ENCODE assay signal across 8 cellular contexts in genomic region chr4:152735302-152735917, GRCh38. TPM values are rescaled to one million over a fixed set of nuclear protein-coding genes. Genes with fewer than 3 reads are reported as not detected.
DNase-seq lines count a peak whose midpoint lies in the region; ATAC-seq and TF ChIP-seq lines count a peak whose summit lies in the region.

No MANE protein-coding gene starts in this region.

- peak; percentile 45 to 47 for TF ChIP-seq CTCF in Caco-2 (IDR thresholded peaks at IDR 0.05; ENCODE audit: insufficient read depth in 1 of 2, low read depth in 1 of 2, low read length in 1 of 2, severe bottlenecking in 1 of 2, unreplicated experiment in 1 of 2)
- TF ChIP-seq CTCF in HCT116 (IDR thresholded peaks at IDR 0.05 in 2 of 3, conservative IDR thresholded peaks at IDR 0.05 in 1 of 3; ENCODE audit: borderline replicate concordance in 1 of 3, insufficient read depth in 1 of 3, low read depth in 2 of 3, low read length in 2 of 3), result peak; percentile 44 to 70 (median 54); a peak in 5 of 6 replicates
- peak; percentile 39 to 80 (median 68) for TF ChIP-seq CTCF in Peyer's patch (IDR thresholded peaks at IDR 0.05)
- TF ChIP-seq CTCF in fibroblast of lung (conservative IDR thresholded peaks at IDR 0.05 in 1 of 2, IDR thresholded peaks at IDR 0.05 in 1 of 2; ENCODE audit: low read depth in 1 of 2, low read length in 2 of 2), result peak; percentile 22 to 54
- TF ChIP-seq CTCF in thyroid gland (IDR thresholded peaks at IDR 0.05), result peak in 3 of 6 experiments; percentile 51 to 58 (median 56)

- peak; percentile 78 for TF ChIP-seq RAD21 in HCT116 (IDR thresholded peaks at IDR 0.05; ENCODE audit: low read depth)

- H3K4me3 Mint-ChIP-seq in Caco-2 (ENCODE audit: unreplicated experiment), result no peak overlapping the region
- no peak overlapping the region for H3K4me3 Mint-ChIP-seq in activated naive CD4-positive, alpha-beta T cell treated with anti-CD3 and anti-CD28 coated beads, Interleukin-2, amount 10 ng/mL, durations not matched to agents 7 days and 5 days

- H3K79me2 ChIP-seq in HCT116 (ENCODE audit: insufficient read depth, low read length), result no peaks in the 10 kb centered on the region
- no peaks in the 10 kb centered on the region for H3K79me2 ChIP-seq in fibroblast of lung (ENCODE audit: control insufficient read depth, insufficient read depth, low read length)

- no peaks in the 10 kb centered on the region for H3K36me3 Mint-ChIP-seq in Caco-2 (ENCODE audit: insufficient read depth, unreplicated experiment)
- H3K36me3 Mint-ChIP-seq in activated naive CD4-positive, alpha-beta T cell treated with anti-CD3 and anti-CD28 coated beads, Interleukin-2, amount 10 ng/mL, durations not matched to agents 7 days and 5 days, result no peaks in the 10 kb centered on the region

- TF ChIP-seq POLR2A in HCT116 (IDR thresholded peaks at IDR 0.05; ENCODE audit: borderline replicate concordance, extremely low read depth, insufficient read depth, insufficient read length) (no peak), Peyer's patch (IDR thresholded peaks at IDR 0.05) (no peak), thyroid gland (IDR thresholded peaks at IDR 0.05) (no peak)

- H3K4me2 ChIP-seq in HCT116 (ENCODE audit: low read length), result no peak overlapping the region
- H3K4me2 ChIP-seq in fibroblast of lung (ENCODE audit: extremely low read depth, insufficient read depth, low read length), result no peak overlapping the region

- H3K4me3 ChIP-seq in Caco-2 (ENCODE audit: low read depth, low read length), result no peak overlapping the region
- H3K4me3 ChIP-seq in HCT116 (replicated peaks in 1 of 2; ENCODE audit: low read depth in 1 of 2, low read length in 2 of 2), result no peak overlapping the region
- H3K4me3 ChIP-seq in Peyer's patch, result no peak overlapping the region
- H3K4me3 ChIP-seq in fibroblast of lung (replicated peaks in 1 of 4; ENCODE audit: control extremely low read depth in 1 of 4, insufficient read depth in 1 of 4, low read depth in 3 of 4, low read length in 4 of 4), result no peak overlapping the region
- H3K4me3 ChIP-seq in thyroid gland (replicated peaks in 1 of 3), result no peak overlapping the region

- H3K36me3 ChIP-seq in Caco-2 (ENCODE audit: control insufficient read depth, insufficient read depth, low read length) (no peaks in the 10 kb centered on the region), HCT116 (ENCODE audit: control insufficient read depth in 1 of 2, insufficient read depth in 2 of 2, low read length in 2 of 2) (no peaks in the 10 kb centered on the region), Peyer's patch (no peaks in the 10 kb centered on the region), fibroblast of lung (ENCODE audit: control insufficient read depth, insufficient read depth, low read length) (no peaks in the 10 kb centered on the region), thyroid gland (no peaks in the 10 kb centered on the region)

- H3K9me2 ChIP-seq in HCT116 (ENCODE audit: insufficient read depth), result no peaks in the 10 kb centered on the region

- peak overlapping the region; percentile 72 for H2AFZ ChIP-seq in HCT116 (ENCODE audit: low read depth, low read length, poor library complexity, severe bottlenecking)
- H2AFZ ChIP-seq in fibroblast of lung (ENCODE audit: low read length), result no peak overlapping the region

- CTCF ChIA-PET in Caco-2 (lab: Charles Lee), result interaction anchor here (0.8 to 1.1 kb wide), 2 partner anchors 234 to 235 kb away, joined by 3 to 6 read pairs; no protein-coding TSS in a partner anchor
- CTCF ChIA-PET in HCT116 (lab: Charles Lee), result interaction anchor here (1.0 to 1.4 kb wide), 5 partner anchors 43 to 327 kb away, joined by 3 to 4 read pairs (median 3); no protein-coding TSS in a partner anchor
- CTCF ChIA-PET in activated naive CD4-positive, alpha-beta T cell treated with anti-CD3 and anti-CD28 coated beads, Interleukin-2, amount 10 ng/mL, durations not matched to agents 7 days and 5 days (lab: Charles Lee), result interaction anchor here (0.9 to 2.8 kb wide), 16 partner anchors 8 to 327 kb away, joined by 3 to 23 read pairs (median 3); no protein-coding TSS in a partner anchor

- H3K9me3 Mint-ChIP-seq in Caco-2 (ENCODE audit: unreplicated experiment), result no peaks in the 10 kb centered on the region
- no peaks in the 10 kb centered on the region for H3K9me3 Mint-ChIP-seq in activated naive CD4-positive, alpha-beta T cell treated with anti-CD3 and anti-CD28 coated beads, Interleukin-2, amount 10 ng/mL, durations not matched to agents 7 days and 5 days

- H3K27me3 Mint-ChIP-seq in Caco-2 (ENCODE audit: insufficient read depth, unreplicated experiment), result no peaks in the 10 kb centered on the region
- peaks cover 7% of the 10 kb centered on the region for H3K27me3 Mint-ChIP-seq in activated naive CD4-positive, alpha-beta T cell treated with anti-CD3 and anti-CD28 coated beads, Interleukin-2, amount 10 ng/mL, durations not matched to agents 7 days and 5 days

- H4K20me1 ChIP-seq in HCT116 (ENCODE audit: insufficient read depth) (no peaks in the 10 kb centered on the region), fibroblast of lung (ENCODE audit: control insufficient read depth, extremely low read depth, insufficient read depth, low read length) (no peaks in the 10 kb centered on the region)

- H3K9ac ChIP-seq in HCT116 (ENCODE audit: low read length) (no peak overlapping the region), fibroblast of lung (ENCODE audit: insufficient read depth, low read length) (no peak overlapping the region)

- DNase-seq in Caco-2 (no peak), HCT116 (ENCODE audit: low read depth, low spot score) (peak; percentile 12), Peyer's patch (no peak), fibroblast of lung (ENCODE audit: low read depth in 2 of 2) (peak; percentile 14 to 47), retina (peak; percentile 47), ecto neural progenitor cell (ENCODE audit: low spot score) (no peak), thyroid gland (no peak)
- no peak for DNase-seq in activated naive CD4-positive, alpha-beta T cell treated with anti-CD3 and anti-CD28 coated beads, Interleukin-2, amount 10 ng/mL, durations not matched to agents 7 days and 5 days

- peak; percentile 75 for ATAC-seq in HCT116

- BruUV-seq in Caco-2 (replicated peaks; lab: Mats Ljungman, UMichigan) (no TSS peak), HCT116 (replicated peaks; lab: Mats Ljungman, UMichigan) (no TSS peak)

- peaks cover 9% of the 10 kb centered on the region for H3K4me1 Mint-ChIP-seq in Caco-2 (ENCODE audit: low read depth, unreplicated experiment)
- H3K4me1 Mint-ChIP-seq in activated naive CD4-positive, alpha-beta T cell treated with anti-CD3 and anti-CD28 coated beads, Interleukin-2, amount 10 ng/mL, durations not matched to agents 7 days and 5 days, result no peaks in the 10 kb centered on the region

- intact Hi-C loops in Caco-2 (cut with micrococcal nuclease; ENCODE audit: unreplicated experiment) (loop anchor here (1.0 to 2.0 kb wide), 3 partner anchors 95 to 281 kb away; no protein-coding TSS in a partner anchor), HCT116 (cut with micrococcal nuclease) (loop anchor here (2.0 kb wide), 3 partner anchors 235 to 327 kb away; no protein-coding TSS in a partner anchor), thyroid gland (cut with DNase I) (no loop called here)

- H3K27ac ChIP-seq in HCT116 (ENCODE audit: low read depth, low read length) (no peak overlapping the region), Peyer's patch (no peak overlapping the region), fibroblast of lung (ENCODE audit: insufficient read depth, low read length) (no peak overlapping the region), thyroid gland (no peak overlapping the region)

- 0 out of 2 replicates have a peak, but pooled peaks cover 4% of the 10 kb centered on the region for H3K4me1 ChIP-seq in Caco-2
- no peaks in the 10 kb centered on the region for H3K4me1 ChIP-seq in HCT116 (ENCODE audit: control insufficient read depth in 1 of 2, insufficient read depth in 2 of 2, low read length in 2 of 2)
- peaks cover 0 to 9% (median 0%) of the 10 kb centered on the region in 4 donors for H3K4me1 ChIP-seq in Peyer's patch
- H3K4me1 ChIP-seq in fibroblast of lung (ENCODE audit: control insufficient read depth, extremely low read depth, insufficient read depth, low read length), result no peaks in the 10 kb centered on the region
- H3K4me1 ChIP-seq in thyroid gland, result no peaks in the 10 kb centered on the region

- no peak overlapping the region for H3K27ac Mint-ChIP-seq in Caco-2 (ENCODE audit: unreplicated experiment)
- H3K27ac Mint-ChIP-seq in activated naive CD4-positive, alpha-beta T cell treated with anti-CD3 and anti-CD28 coated beads, Interleukin-2, amount 10 ng/mL, durations not matched to agents 7 days and 5 days, result no peak overlapping the region

- H3K27me3 ChIP-seq in Caco-2 (replicated peaks; ENCODE audit: control insufficient read depth, insufficient read depth, low read length) (no peaks in the 10 kb centered on the region), HCT116 (ENCODE audit: insufficient read depth, low read length) (no peaks in the 10 kb centered on the region), Peyer's patch (no peaks in the 10 kb centered on the region), fibroblast of lung (ENCODE audit: control insufficient read depth, insufficient read depth, low read length) (no peaks in the 10 kb centered on the region), thyroid gland (no peaks in the 10 kb centered on the region)

- H3K9me3 ChIP-seq in Caco-2 (no peaks in the 10 kb centered on the region), HCT116 (ENCODE audit: control insufficient read depth in 1 of 2, insufficient read depth in 1 of 2, low read depth in 1 of 2, low read length in 2 of 2) (no peaks in the 10 kb centered on the region), Peyer's patch (no peaks in the 10 kb centered on the region), fibroblast of lung (ENCODE audit: control insufficient read depth, insufficient read depth, low read depth, low read length) (no peaks in the 10 kb centered on the region), thyroid gland (no peaks in the 10 kb centered on the region)

- RAD21 ChIA-PET in HCT116 (lab: Charles Lee; ENCODE audit: low non-redundant PET in 1 of 2, low total read pairs in 2 of 2, uncharacterized antibody in 2 of 2, unreplicated experiment in 2 of 2), result no interaction called here

- POLR2A ChIA-PET in Caco-2 (lab: Charles Lee), result no interaction called here
- POLR2A ChIA-PET in HCT116 (lab: Charles Lee), result no interaction called here

- WGBS in thyroid gland, 2 donors, result 11 to 14% methylated on average over 2 of the region's 2 CpGs

RNA-seq across cellular contexts. Expression of gene TIGD4, which starts 44.1 kb away (rescaled TPM):
- total RNA-seq in Caco-2 (2022), result 0.95 and 1.0 TPM in 2 replicates
- total RNA-seq in HCT116 (2021; ENCODE audit: unreplicated experiment), result 0.42 TPM
- polyA plus RNA-seq in HCT116 (2012), result 0.09 and 0.14 TPM in 2 replicates
- under 1 TPM in 2 of 4 donors, not detected in 2; 0.57 to 0.94 TPM for total RNA-seq in Peyer's patch
- under 0.01 TPM in 2 replicates for total RNA-seq in fibroblast of lung
- polyA plus RNA-seq in fibroblast of lung, result 0.03 and 0.08 TPM in 2 replicates
- polyA plus RNA-seq in fibroblast of lung (2012), result not detected in 2 replicates
- not detected in 2 replicates for polyA minus RNA-seq in fibroblast of lung (ENCODE audit: low replicate concordance)
- 1 to 10 TPM in 3 of 4 donors, under 1 TPM in 1; 0.67 to 2.4 (median 1.8) TPM for total RNA-seq in thyroid gland

RNA-seq across cellular contexts. Expression of gene ARFIP1, which starts 44.3 kb away (rescaled TPM):
- total RNA-seq in Caco-2 (2022) (26.9 and 31.9 TPM in 2 replicates), HCT116 (2021; ENCODE audit: unreplicated experiment) (32.7 TPM), Peyer's patch (10 to 100 TPM; 24.5 to 44.6 (median 36.3) TPM), fibroblast of lung (40.8 and 42.4 TPM in 2 replicates), thyroid gland (10 to 100 TPM; 34.3 to 45.1 (median 42.1) TPM)
- 9.2 and 13.7 TPM in 2 replicates for polyA plus RNA-seq in HCT116 (2012)
- polyA plus RNA-seq in fibroblast of lung, result 26.5 and 35.6 TPM in 2 replicates
- 25.8 and 28.9 TPM in 2 replicates for polyA plus RNA-seq in fibroblast of lung (2012)
- polyA minus RNA-seq in fibroblast of lung (ENCODE audit: low replicate concordance), result 1.0 and 4.2 TPM in 2 replicates

RNA-seq across cellular contexts. Expression of gene TMEM154, which starts 55.6 kb away (rescaled TPM):
- total RNA-seq in Caco-2 (2022), result 2.6 and 4.6 TPM in 2 replicates
- 2.4 TPM for total RNA-seq in HCT116 (2021; ENCODE audit: unreplicated experiment)
- 0.36 and 0.68 TPM in 2 replicates for polyA plus RNA-seq in HCT116 (2012)
- 10 to 100 TPM in 1 of 4 donors, 1 to 10 TPM in 2, under 1 TPM in 1; 0.38 to 56.9 (median 2.5) TPM for total RNA-seq in Peyer's patch
- total RNA-seq in fibroblast of lung, result 0.50 and 0.77 TPM in 2 replicates
- 1.6 and 3.7 TPM in 2 replicates for polyA plus RNA-seq in fibroblast of lung
- 0.96 and 1.8 TPM in 2 replicates for polyA plus RNA-seq in fibroblast of lung (2012)
- 1.4 and 3.5 TPM in 2 replicates for polyA minus RNA-seq in fibroblast of lung (ENCODE audit: low replicate concordance)
- 1 to 10 TPM in 1 of 4 donors, under 1 TPM in 3; 0.22 to 1.6 (median 0.42) TPM for total RNA-seq in thyroid gland

Comparison
In these comparisons a context has a peak if more than half of its experiments do, and no peak if none do; other contexts are left out.
1. DNase-seq: peak in HCT116 (single experiment), fibroblast of lung (2 of 2) and retina (single experiment); none in Caco-2 (0 of 2), Peyer's patch (0 of 3), ecto neural progenitor cell (single experiment), activated naive CD4-positive, alpha-beta T cell treated with anti-CD3 and anti-CD28 coated beads, Interleukin-2, amount 10 ng/mL, durations not matched to agents 7 days and 5 days (single experiment) and thyroid gland (0 of 2).